ENCODE assay signal across 15 cellular contexts in the genomic region with DNA sequence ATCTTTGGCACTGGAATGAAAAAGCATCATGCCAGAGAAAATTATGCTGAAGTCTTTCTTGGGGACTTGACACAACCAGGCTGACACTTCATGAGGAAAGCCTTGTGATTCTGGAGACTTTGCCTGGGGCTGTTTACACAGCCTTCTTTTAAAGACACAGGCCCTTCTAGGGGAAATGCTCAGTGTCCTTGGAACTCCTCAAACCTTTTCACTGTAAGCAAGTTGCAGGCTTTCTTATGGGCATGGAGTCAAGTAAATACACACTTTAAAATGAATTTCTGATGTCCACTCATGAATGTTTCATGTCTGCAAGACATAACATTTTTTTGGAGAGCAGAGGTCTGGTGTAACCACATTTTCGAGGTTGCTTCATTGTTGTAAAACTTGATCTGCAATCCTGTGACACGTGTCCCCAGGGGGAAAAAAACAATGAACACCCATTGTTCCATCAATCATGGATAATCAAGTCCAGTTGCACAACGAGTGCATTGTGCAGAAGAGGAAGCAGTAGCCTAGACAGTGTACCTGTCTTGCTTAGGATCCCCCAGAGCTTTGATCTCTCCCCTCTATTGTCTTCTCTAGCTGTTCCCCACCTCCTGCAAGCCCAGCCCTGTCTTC.
DNase-seq lines count a peak whose midpoint lies in the region; ATAC-seq and TF ChIP-seq lines count a peak whose summit lies in the region.
"Had no signal": no experiment of that assay in that cellular context is flagged by ENCODE, and none has a peak within 500 bp of the region (broad histone marks: within the 10 kb centered on the region; RNA-seq: fewer than 3 reads in every experiment).

No MANE protein-coding gene starts in this region.

- no peaks in the 10 kb centered on the region for H4K20me1 ChIP-seq in mammary epithelial cell (ENCODE audit: insufficient read depth, low read length)

- in situ Hi-C loops in mammary epithelial cell (cut with MboI; ENCODE audit: low sequenced_read_pairs in 2 of 2) = no loop called here

- H3K4me3 ChIP-seq in mammary epithelial cell (replicated peaks in 1 of 3; ENCODE audit: insufficient read depth in 1 of 3, low read depth in 2 of 3, low read length in 3 of 3) (no peak overlapping the region), aorta (ENCODE audit: low read length in 2 of 2) (no peak overlapping the region)
- H3K4me3 ChIP-seq: colonic mucosa had no signal

- 0% methylated on average over 3 of the region's 3 CpGs for WGBS in mammary epithelial cell (ENCODE audit: low coverage, missing lambda C conversion rate)
- 3 to 6% methylated on average over 3 of the region's 3 CpGs for WGBS in aorta, 2 donors

- intact Hi-C loops in Right ventricle myocardium superior (cut with DNase I) (loop anchor here (5.0 kb wide), 1 partner anchor 262 kb away; no protein-coding TSS in a partner anchor), cardiac septum (cut with DNase I) (loop anchor here (5.0 kb wide), 1 partner anchor 233 kb away; no protein-coding TSS in a partner anchor), mammary epithelial cell (cut with micrococcal nuclease) (no loop called here), aorta (cut with DNase I) (loop anchor here in 1 of 2 donors (5.0 kb wide), 1 partner anchor 157 kb away; a partner anchor contains a TSS)

- no peaks in the 10 kb centered on the region for H3K27me3 ChIP-seq in mammary epithelial cell (ENCODE audit: insufficient read depth, low read length)
- H3K27me3 ChIP-seq in aorta (ENCODE audit: control insufficient read depth in 1 of 2, insufficient read depth in 2 of 2, low read length in 1 of 2) = no peaks in the 10 kb centered on the region
- H3K27me3 ChIP-seq: colonic mucosa had no signal

- H3K27ac ChIP-seq in mammary epithelial cell (ENCODE audit: insufficient read depth, low read depth, low read length) (peak overlapping the region; percentile 12), aorta (ENCODE audit: low read depth in 1 of 2, low read length in 2 of 2) (peak overlapping the region in 1 of 2 donors; percentile 19)
- H3K27ac ChIP-seq: colonic mucosa had no signal

- no TSS peak for BruUV-seq in mammary epithelial cell (replicated peaks; lab: Mats Ljungman, UMichigan)

- H3K9ac ChIP-seq in mammary epithelial cell (ENCODE audit: insufficient read depth, low read length) = no peak overlapping the region

- no peaks in the 10 kb centered on the region for H3K36me3 ChIP-seq in mammary epithelial cell (ENCODE audit: insufficient read depth, low read length)
- no peaks in the 10 kb centered on the region for H3K36me3 ChIP-seq in aorta (ENCODE audit: control insufficient read depth in 1 of 2, insufficient read depth in 2 of 2, low read length in 1 of 2)
- H3K36me3 ChIP-seq: colonic mucosa had no signal

- CTCF ChIA-PET in mammary epithelial cell (lab: Charles Lee; ENCODE audit: low non-redundant PET) = interaction anchor here (0.6 kb wide), 1 partner anchor 266 kb away, joined by 8 read pairs; no protein-coding TSS in a partner anchor

- peaks cover 13% of the 10 kb centered on the region for H3K9me3 ChIP-seq in mammary epithelial cell (replicated peaks; ENCODE audit: insufficient read depth, low read length)
- peaks cover 2% of the 10 kb centered on the region for H3K9me3 ChIP-seq in aorta (ENCODE audit: control insufficient read depth, low read length)
- H3K9me3 ChIP-seq: colonic mucosa had no signal

- H3K4me1 ChIP-seq in mammary epithelial cell (ENCODE audit: insufficient read depth, low read length) = peaks cover 22% of the 10 kb centered on the region
- H3K4me1 ChIP-seq in aorta (ENCODE audit: control insufficient read depth in 1 of 2, insufficient read depth in 2 of 2, low read length in 2 of 2) = peaks cover 2 to 15% of the 10 kb centered on the region in 2 donors
- H3K4me1 ChIP-seq: colonic mucosa had no signal

- H2AFZ ChIP-seq in mammary epithelial cell (ENCODE audit: low read depth, low read length) = peak overlapping the region; percentile 15

- ATAC-seq in Right ventricle myocardium superior (ENCODE audit: poor library complexity) (peak; percentile 41), aorta (ENCODE audit: low FRiP score) (peak; percentile 59)
- ATAC-seq: HepG2; stimulated activated naive B cell treated with anti-CD40 and anti-IgM and Interleukin-4, amounts not matched to agents 10 μg/mL and 1 μg/mL and 100 μg/mL, for 72 hours had no signal

- DNase-seq in Right ventricle myocardium superior (no peak), cardiac septum (ENCODE audit: low spot score) (no peak), mammary epithelial cell (peak; percentile 88), islet precursor cell (peak; percentile 93), aorta (no peak), UCSD-AML1 (lab: John Stamatoyannopoulos, UW; ENCODE audit: unreplicated experiment) (no peak), nucleus accumbens (lab: John Stamatoyannopoulos, UW) (no peak)
- no peak for DNase-seq in activated CD4-positive, CD25-positive, alpha-beta regulatory T cell (lab: John Stamatoyannopoulos, UW)
- DNase-seq: activated effector memory CD4-positive, alpha-beta T cell treated with anti-CD3 and anti-CD28 coated beads, Interleukin-2, amount 50 U/mL, for 16 hours; colonic mucosa; DND-41; NCI-H2107; stimulated activated CD4-positive, alpha-beta T cell treated with anti-CD3 and anti-CD28 coated beads, Interleukin-15, amount 100 ng/mL, for 24 hours; stimulated activated naive B cell treated with anti-CD40 and anti-IgM and Interleukin-4, amounts not matched to agents 10 μg/mL and 1 μg/mL and 100 μg/mL, for 72 hours had no signal

- dilution Hi-C loops in mammary epithelial cell (cut with HindIII; ENCODE audit: low sequenced_read_pairs) = no loop called here

- H3K4me2 ChIP-seq in mammary epithelial cell (ENCODE audit: insufficient read depth, low read depth, low read length) = peak overlapping the region; percentile 34

- no peaks in the 10 kb centered on the region for H3K79me2 ChIP-seq in mammary epithelial cell (ENCODE audit: insufficient read depth, low read length)

- no peak for TF ChIP-seq CTCF in mammary epithelial cell (conservative IDR thresholded peaks at IDR 0.05 in 1 of 2, IDR thresholded peaks at IDR 0.05 in 1 of 2; ENCODE audit: extremely low read depth in 1 of 2, insufficient read depth in 1 of 2, low read depth in 1 of 2, low read length in 2 of 2)

Comparison
In these comparisons a context has a peak if more than half of its experiments do, and no peak if none do; other contexts are left out.
1. DNase-seq: peak in mammary epithelial cell (single experiment) and islet precursor cell (single experiment); none in Right ventricle myocardium superior (single experiment), cardiac septum (single experiment), aorta (0 of 2), UCSD-AML1 (single experiment), nucleus accumbens (0 of 56) and activated CD4-positive, CD25-positive, alpha-beta regulatory T cell (0 of 4).